1 cellular context compared by ENCODE assay signal in genomic region chr19:19488041-19488874, GRCh38.
A peak's percentile ranks its signal among the peaks of the same experiment; 100 is the strongest.
TF ChIP-seq lines count a peak whose summit lies in the region.

No MANE protein-coding gene starts in this region.

TF ChIP-seq in HepG2, 621 proteins besides CTCF, POLR2A, EP300 and RAD21:
- TF ChIP-seq, protein P1, sequence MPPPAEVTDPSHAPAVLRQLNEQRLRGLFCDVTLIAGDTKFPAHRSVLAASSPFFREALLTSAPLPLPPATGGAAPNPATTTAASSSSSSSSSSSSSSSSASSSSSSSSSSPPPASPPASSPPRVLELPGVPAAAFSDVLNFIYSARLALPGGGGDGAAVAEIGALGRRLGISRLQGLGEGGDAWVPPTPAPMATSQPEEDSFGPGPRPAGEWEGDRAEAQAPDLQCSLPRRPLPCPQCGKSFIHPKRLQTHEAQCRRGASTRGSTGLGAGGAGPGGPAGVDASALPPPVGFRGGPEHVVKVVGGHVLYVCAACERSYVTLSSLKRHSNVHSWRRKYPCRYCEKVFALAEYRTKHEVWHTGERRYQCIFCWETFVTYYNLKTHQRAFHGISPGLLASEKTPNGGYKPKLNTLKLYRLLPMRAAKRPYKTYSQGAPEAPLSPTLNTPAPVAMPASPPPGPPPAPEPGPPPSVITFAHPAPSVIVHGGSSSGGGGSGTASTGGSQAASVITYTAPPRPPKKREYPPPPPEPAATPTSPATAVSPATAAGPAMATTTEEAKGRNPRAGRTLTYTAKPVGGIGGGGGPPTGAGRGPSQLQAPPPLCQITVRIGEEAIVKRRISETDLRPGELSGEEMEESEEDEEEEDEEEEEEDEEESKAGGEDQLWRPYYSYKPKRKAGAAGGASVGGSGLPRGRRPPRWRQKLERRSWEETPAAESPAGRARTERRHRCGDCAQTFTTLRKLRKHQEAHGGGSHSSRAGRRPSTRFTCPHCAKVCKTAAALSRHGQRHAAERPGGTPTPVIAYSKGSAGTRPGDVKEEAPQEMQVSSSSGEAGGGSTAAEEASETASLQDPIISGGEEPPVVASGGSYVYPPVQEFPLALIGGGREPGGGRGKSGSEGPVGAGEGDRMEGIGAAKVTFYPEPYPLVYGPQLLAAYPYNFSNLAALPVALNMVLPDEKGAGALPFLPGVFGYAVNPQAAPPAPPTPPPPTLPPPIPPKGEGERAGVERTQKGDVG (CRISPR knock-in tag; IDR thresholded peaks at IDR 0.05; ENCODE audit: borderline replicate concordance): 0 out of 2 replicates have a peak, but pooled peaks have one; percentile 5
- TF ChIP-seq FOXC1 (CRISPR knock-in tag; IDR thresholded peaks at IDR 0.05; ENCODE audit: borderline replicate concordance) (no peak), TEAD3 (CRISPR knock-in tag; optimal IDR thresholded peaks at IDR 0.05; ENCODE audit: borderline replicate concordance) (peak; percentile 60), ZNF24 (IDR thresholded peaks at IDR 0.05) (peak; percentile 76; the same call in 1 of the 2 replicates), ZNF652 (CRISPR knock-in tag; IDR thresholded peaks at IDR 0.05; ENCODE audit: borderline replicate concordance, low read depth) (peak; percentile 76), ZBTB33 (CRISPR knock-in tag; IDR thresholded peaks at IDR 0.05) (peak; percentile 65; the same call in 1 of the 2 replicates), HNRNPL (IDR thresholded peaks at IDR 0.05; ENCODE audit: low read depth, low read length) (no peak), ZNF607 (CRISPR knock-in tag; IDR thresholded peaks at IDR 0.05; ENCODE audit: borderline replicate concordance) (no peak)
- TF ChIP-seq, protein P2, sequence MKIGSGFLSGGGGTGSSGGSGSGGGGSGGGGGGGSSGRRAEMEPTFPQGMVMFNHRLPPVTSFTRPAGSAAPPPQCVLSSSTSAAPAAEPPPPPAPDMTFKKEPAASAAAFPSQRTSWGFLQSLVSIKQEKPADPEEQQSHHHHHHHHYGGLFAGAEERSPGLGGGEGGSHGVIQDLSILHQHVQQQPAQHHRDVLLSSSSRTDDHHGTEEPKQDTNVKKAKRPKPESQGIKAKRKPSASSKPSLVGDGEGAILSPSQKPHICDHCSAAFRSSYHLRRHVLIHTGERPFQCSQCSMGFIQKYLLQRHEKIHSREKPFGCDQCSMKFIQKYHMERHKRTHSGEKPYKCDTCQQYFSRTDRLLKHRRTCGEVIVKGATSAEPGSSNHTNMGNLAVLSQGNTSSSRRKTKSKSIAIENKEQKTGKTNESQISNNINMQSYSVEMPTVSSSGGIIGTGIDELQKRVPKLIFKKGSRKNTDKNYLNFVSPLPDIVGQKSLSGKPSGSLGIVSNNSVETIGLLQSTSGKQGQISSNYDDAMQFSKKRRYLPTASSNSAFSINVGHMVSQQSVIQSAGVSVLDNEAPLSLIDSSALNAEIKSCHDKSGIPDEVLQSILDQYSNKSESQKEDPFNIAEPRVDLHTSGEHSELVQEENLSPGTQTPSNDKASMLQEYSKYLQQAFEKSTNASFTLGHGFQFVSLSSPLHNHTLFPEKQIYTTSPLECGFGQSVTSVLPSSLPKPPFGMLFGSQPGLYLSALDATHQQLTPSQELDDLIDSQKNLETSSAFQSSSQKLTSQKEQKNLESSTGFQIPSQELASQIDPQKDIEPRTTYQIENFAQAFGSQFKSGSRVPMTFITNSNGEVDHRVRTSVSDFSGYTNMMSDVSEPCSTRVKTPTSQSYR (CRISPR knock-in tag; IDR thresholded peaks at IDR 0.05; ENCODE audit: borderline replicate concordance): peak; percentile 31; the same call in 1 of the 2 replicates
TF ChIP-seq in HepG2: peak in this region for 6.
